8 cellular contexts compared by ENCODE assay signal in the genomic region with DNA sequence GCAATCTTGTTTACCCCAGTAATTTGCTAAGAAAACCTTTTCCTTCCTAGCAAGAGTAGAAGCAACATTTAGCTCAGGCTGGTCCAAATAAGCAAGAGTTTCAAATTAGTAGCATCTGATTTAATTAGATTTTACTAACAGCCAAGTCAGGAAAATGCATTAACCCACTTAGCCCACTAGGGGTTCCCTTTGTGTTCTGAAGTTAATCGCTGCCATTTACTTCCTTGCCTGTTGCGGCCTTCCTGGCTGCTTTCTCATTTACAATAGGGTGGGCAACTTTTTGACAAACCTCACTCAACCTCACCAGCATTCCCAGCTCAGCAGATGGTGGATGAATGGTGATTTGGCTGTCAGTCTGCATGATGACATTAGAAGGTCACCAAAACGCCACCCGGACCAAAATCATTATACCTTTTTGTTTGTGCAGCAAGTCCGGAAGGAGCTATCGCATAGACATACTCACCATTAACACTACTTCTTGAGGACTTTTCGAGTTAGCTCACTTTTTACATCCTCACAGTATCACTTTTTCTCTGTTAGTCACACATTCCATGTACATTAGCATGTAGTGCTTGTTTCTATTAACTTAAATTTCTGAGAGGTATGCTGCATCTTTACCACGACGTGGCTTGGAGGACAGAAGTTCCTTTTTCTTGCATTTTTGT.
A peak's percentile ranks its signal among the peaks of the same experiment; 100 is the strongest.
DNase-seq lines count a peak whose midpoint lies in the region; ATAC-seq, FAIRE-seq and TF ChIP-seq lines count a peak whose summit lies in the region.

No MANE protein-coding gene starts in this region.

- peak; percentile 26 for DNase-seq in GM03348 (ENCODE audit: low spot score)
- peak; percentile 8 for DNase-seq in SHP77 treated with DMSO at 0.1 percent for 48 hours (lab: John Stamatoyannopoulos, UW)
- DNase-seq in iris pigment epithelial cell (ENCODE audit: low read depth), result peak; percentile 33
- no peak for DNase-seq in H54 (ENCODE audit: insufficient read length, low spot score)
- DNase-seq in COLO829 (ENCODE audit: low spot score), result no peak
- DNase-seq in stimulated activated CD4-positive, alpha-beta T cell treated with anti-CD3 and anti-CD28 coated beads, Interleukin-15, amount 100 ng/mL, for 24 hours, result no peak

- ATAC-seq in HG02678 (IDR thresholded peaks at IDR 0.05; ENCODE audit: unreplicated experiment) (peak; percentile 67), HG03025 (IDR thresholded peaks at IDR 0.05; ENCODE audit: low FRiP score, unreplicated experiment) (no peak)

- TF ChIP-seq POLR2A in H54 (IDR thresholded peaks at IDR 0.05; ENCODE audit: low read depth, low read length), result no peak

- no peak for FAIRE-seq in H54 (lab: Jason Lieb, UNC)

Comparison
In these comparisons a context has a peak if more than half of its experiments do, and no peak if none do; other contexts are left out.
1. DNase-seq: peak in GM03348 (single experiment), SHP77 treated with DMSO at 0.1 percent for 48 hours (single experiment) and iris pigment epithelial cell (single experiment); none in H54 (single experiment), COLO829 (single experiment) and stimulated activated CD4-positive, alpha-beta T cell treated with anti-CD3 and anti-CD28 coated beads, Interleukin-15, amount 100 ng/mL, for 24 hours (single experiment).